9 cellular contexts compared by ENCODE assay signal in the genomic region with DNA sequence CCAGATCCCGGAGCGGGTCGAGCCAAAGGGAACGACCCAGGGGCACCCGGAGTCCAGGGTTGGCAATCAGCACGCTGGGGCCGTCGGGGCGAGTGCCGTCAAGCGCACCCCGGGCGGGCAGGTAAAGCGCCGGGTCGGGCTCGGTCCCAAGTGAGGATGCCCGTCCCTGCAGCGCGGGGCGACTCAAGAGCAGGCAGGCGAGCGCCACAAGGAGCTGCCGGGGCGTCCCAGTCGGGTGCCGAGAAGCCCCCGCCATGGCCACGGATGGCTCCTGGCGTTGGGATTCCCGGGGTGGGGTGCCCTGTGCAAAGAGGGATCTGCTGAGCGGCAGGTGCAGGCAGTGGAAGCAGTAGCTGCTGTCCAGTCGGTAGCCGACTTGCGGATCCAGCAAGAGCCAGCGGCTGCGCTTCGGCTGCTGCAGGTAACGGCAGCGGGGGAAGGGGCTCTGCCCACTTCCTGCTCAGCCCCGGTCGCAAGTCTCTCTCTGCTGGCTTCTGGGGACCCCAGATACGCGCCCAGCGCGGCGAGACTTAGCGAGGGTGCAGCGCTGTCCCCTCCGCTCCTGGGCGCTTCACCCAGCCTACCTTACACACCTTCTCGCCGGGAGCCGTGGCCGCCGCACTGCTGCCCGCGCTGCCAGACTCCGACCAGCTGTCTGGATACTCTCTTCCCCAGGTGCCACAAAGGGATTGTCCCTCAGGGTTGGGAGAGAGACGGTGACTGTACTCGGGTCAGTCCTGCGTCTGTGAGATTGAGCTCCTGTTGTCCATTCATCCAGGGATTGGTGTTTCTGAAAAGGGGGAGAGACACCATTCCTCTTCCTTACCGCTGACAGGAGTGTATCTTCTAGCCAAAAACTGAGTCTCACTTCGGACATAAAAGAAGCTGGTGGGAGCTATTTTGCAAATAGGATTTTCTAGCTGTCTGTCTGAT. TPM values are rescaled to one million over a fixed set of nuclear protein-coding genes. Genes with fewer than 3 reads are reported as not detected.
DNase-seq lines count a peak whose midpoint lies in the region; ATAC-seq and TF ChIP-seq lines count a peak whose summit lies in the region.
"Had no signal": no experiment of that assay in that cellular context is flagged by ENCODE, and none has a peak within 500 bp of the region (broad histone marks: within the 10 kb centered on the region; RNA-seq: fewer than 3 reads in every experiment).

FREM3 (minus strand) TSS at position 256 of the 933 bp plus-strand sequence; CDS start at position 256, 0 bp downstream.

- no peak within 1 kb of the TSS for H2BK12ac ChIP-seq in trophoblast cell (ENCODE audit: low read length)

- H4K8ac ChIP-seq in trophoblast cell (ENCODE audit: low read depth, low read length): no peak within 1 kb of the TSS

- peak within 1 kb of the TSS; percentile 23 for H2AFZ ChIP-seq in trophoblast cell (ENCODE audit: insufficient read depth, low read length, poor library complexity)

- peaks cover 8% of the 10 kb centered on the region in 2 experiments for H3K4me1 ChIP-seq in trophoblast cell (ENCODE audit: control insufficient read depth in 1 of 2, insufficient read depth in 2 of 2, low read length in 2 of 2)
- H3K4me1 ChIP-seq in uterus: peaks cover 0 to 8% of the 10 kb centered on the region in 2 donors

- intact Hi-C loops in uterus (cut with DNase I; ENCODE audit: low total_unique reads): no loop called here

- peak within 1 kb of the TSS; percentile 16 for H3K4me3 ChIP-seq in trophoblast cell (ENCODE audit: low read depth, low read length)
- H3K4me3 ChIP-seq in uterus: no peak within 1 kb of the TSS

- H3K79me2 ChIP-seq in trophoblast cell (ENCODE audit: control insufficient read depth, insufficient read depth, low read length, poor library complexity): no peaks in the 10 kb centered on the region

- no peak within 1 kb of the TSS for H3K18ac ChIP-seq in trophoblast cell (ENCODE audit: low read length)

- no peak within 1 kb of the TSS for H3K14ac ChIP-seq in trophoblast cell (ENCODE audit: low read length)

- H2AK5ac ChIP-seq in trophoblast cell (ENCODE audit: low read length): no peak within 1 kb of the TSS

- no peak within 1 kb of the TSS for H3K27ac ChIP-seq in trophoblast cell (ENCODE audit: low read depth, low read length)
- no peak within 1 kb of the TSS for H3K27ac ChIP-seq in uterus
- H3K27ac ChIP-seq: HL-60 had no signal

- H3K9me3 ChIP-seq in trophoblast cell (ENCODE audit: insufficient read depth, low read depth, low read length) (peaks cover 14% of the 10 kb centered on the region), uterus (no peaks in the 10 kb centered on the region)

- H2BK5ac ChIP-seq in trophoblast cell (ENCODE audit: low read depth, low read length, poor library complexity): no peak within 1 kb of the TSS

- no CpG with 5 or more reads among the region's 64 CpGs for WGBS in trophoblast cell (ENCODE audit: extremely low coverage, insufficient coverage, insufficient read length)

- H3K79me1 ChIP-seq in trophoblast cell (ENCODE audit: low read length): no peaks in the 10 kb centered on the region

- no peak within 1 kb of the TSS for H3K9ac ChIP-seq in trophoblast cell (ENCODE audit: low read length)

- H3K4me2 ChIP-seq in trophoblast cell (ENCODE audit: low read length): peak within 1 kb of the TSS; percentile 93

- TF ChIP-seq POLR2A in uterus (IDR thresholded peaks at IDR 0.05): no peak

- H2BK120ac ChIP-seq in trophoblast cell (ENCODE audit: insufficient read depth, low read length, poor library complexity): no peak within 1 kb of the TSS

- peaks cover 31% of the 10 kb centered on the region for H3K27me3 ChIP-seq in trophoblast cell (ENCODE audit: insufficient read depth, low read length)
- H3K27me3 ChIP-seq in uterus: peaks cover 0 to 19% of the 10 kb centered on the region in 2 donors

- H4K91ac ChIP-seq in trophoblast cell (ENCODE audit: low read depth, low read length): no peak within 1 kb of the TSS

- ATAC-seq in GM18498 (IDR thresholded peaks at IDR 0.05; ENCODE audit: unreplicated experiment) (peak; percentile 48), esophagus mucosa (peak; percentile 13)

- no peak for TF ChIP-seq CTCF in uterus (IDR thresholded peaks at IDR 0.05)

- H3K36me3 ChIP-seq in trophoblast cell (ENCODE audit: control insufficient read depth in 1 of 2, insufficient read depth in 2 of 2, low read length in 2 of 2) (no peaks in the 10 kb centered on the region), uterus (no peaks in the 10 kb centered on the region)

- DNase-seq in NCI-H82 (lab: John Stamatoyannopoulos, UW): peak; percentile 38
- DNase-seq in trophoblast cell: peak in 1 of 2 donors; percentile 19
- no peak for DNase-seq in UCSD-AML1 (lab: John Stamatoyannopoulos, UW; ENCODE audit: unreplicated experiment)
- DNase-seq in NK-92 treated with Interleukin-12 subunit alpha and Interleukin-12 subunit beta, amount 100 ng/mL, for 24 hours (lab: John Stamatoyannopoulos, UW): no peak
- DNase-seq in HuH-7.5 (ENCODE audit: low spot score): no peak
- DNase-seq in uterus: no peak

- H3K23ac ChIP-seq in trophoblast cell (ENCODE audit: low read length): no peak within 1 kb of the TSS

- H3K4ac ChIP-seq in trophoblast cell (ENCODE audit: low read depth, low read length): no peak within 1 kb of the TSS

- H4K12ac ChIP-seq in trophoblast cell (ENCODE audit: low read depth, low read length): no peak within 1 kb of the TSS

RNA-seq across cellular contexts. Expression of gene FREM3, which starts in this region (rescaled TPM):
- not detected for total RNA-seq in esophagus mucosa
- not detected in 2 replicates for polyA plus RNA-seq in trophoblast cell (2013)
- 1 to 10 TPM in 1 of 4 donors, not detected in 3; 1.9 TPM for total RNA-seq in uterus

Comparison
In these comparisons a context has a peak if more than half of its experiments do, and no peak if none do; other contexts are left out.
1. Peak in ATAC-seq in esophagus mucosa; RNA of the gene not detected or under 1 TPM.